In the genomic region with DNA sequence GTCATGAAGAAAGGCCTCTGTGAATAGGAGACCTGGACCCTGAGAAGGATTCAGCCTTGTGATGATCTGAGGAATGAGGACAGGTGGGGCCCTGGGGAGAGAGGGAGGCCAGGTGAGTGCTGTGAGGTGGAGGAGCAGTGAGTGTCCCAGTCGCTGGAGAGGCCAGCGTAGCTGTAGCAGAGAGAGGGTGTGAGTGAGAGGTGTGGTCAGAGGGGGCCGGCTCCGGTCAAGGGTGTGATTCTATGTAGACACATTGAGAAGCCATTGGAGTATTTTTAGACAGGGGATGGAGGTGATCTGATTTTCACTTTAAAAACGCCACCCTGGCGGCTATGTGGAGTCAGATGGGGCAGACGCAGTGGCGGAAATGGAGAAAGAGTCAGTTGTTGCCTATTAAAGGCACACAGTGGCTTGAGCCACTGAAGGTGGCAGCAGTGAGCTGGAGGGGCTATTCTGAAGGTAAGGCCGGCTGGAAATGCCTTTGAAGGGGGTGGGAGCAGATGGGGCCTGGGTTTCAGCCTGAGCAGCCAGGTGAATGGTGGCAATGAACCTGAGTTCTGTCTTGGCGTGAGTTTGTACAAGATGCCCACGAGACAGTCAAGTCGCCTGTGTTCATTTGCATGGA, we compare ENCODE assay signal across 17 cellular contexts. TPM values are rescaled to one million over a fixed set of nuclear protein-coding genes. Genes with fewer than 3 reads are reported as not detected.
DNase-seq lines count a peak whose midpoint lies in the region; ATAC-seq, FAIRE-seq and TF ChIP-seq lines count a peak whose summit lies in the region.
"Had no signal": no experiment of that assay in that cellular context is flagged by ENCODE, and none has a peak within 500 bp of the region (broad histone marks: within the 10 kb centered on the region; RNA-seq: fewer than 3 reads in every experiment).

No MANE protein-coding gene starts in this region.

- DNase-seq in ELF-1 (ENCODE audit: low read depth, low spot score), result peak; percentile 22
- peak; percentile 78 for DNase-seq in H7
- peak; percentile 46 for DNase-seq in iPS-NIHi7 (ENCODE audit: extremely low spot score)
- DNase-seq in GM12891 (ENCODE audit: insufficient read length, low spot score), result no peak
- no peak for DNase-seq in dorsolateral prefrontal cortex
- DNase-seq: activated CD4-positive, alpha-beta T cell treated with anti-CD3 and anti-CD28 coated beads, Interleukin-2, amount 50 U/mL, for 4 hours; amniotic stem cell; HCEC 1CT; MG63; SHP77 treated with DMSO at 0.1 percent for 48 hours; stimulated activated naive B cell treated with anti-CD40 and anti-IgM and Interleukin-4, amounts not matched to agents 10 μg/mL and 1 μg/mL and 100 μg/mL, for 72 hours had no signal

- no peak overlapping the region for H3K4me3 ChIP-seq in H7 (ENCODE audit: insufficient read depth, low read depth, low read length)
- no peak overlapping the region for H3K4me3 ChIP-seq in dorsolateral prefrontal cortex
- H3K4me3 ChIP-seq: MG63 had no signal

- TF ChIP-seq CTCF in VCaP (conservative IDR thresholded peaks at IDR 0.05), result peak; percentile 30
- TF ChIP-seq CTCF in dorsolateral prefrontal cortex (IDR thresholded peaks at IDR 0.05 in 54 of 56, conservative IDR thresholded peaks at IDR 0.05 in 2 of 56; ENCODE audit: low read depth in 1 of 56, partially characterized antibody in 56 of 56), result peak in 1 of 56 donors; percentile 9

- H3K36me3 ChIP-seq in H7 (replicated peaks; ENCODE audit: control insufficient read depth, insufficient read depth, low read length), result peaks cover 2% of the 10 kb centered on the region
- H3K36me3 ChIP-seq: MG63, neutrophil had no signal

- no peak for FAIRE-seq in GM12891 (lab: Jason Lieb, UNC)
- FAIRE-seq: G401.6 had no signal

- intact Hi-C loops in dorsolateral prefrontal cortex (cut with DNase I), result loop anchor here (5.0 to 10.0 kb wide), 4 partner anchors 245 to 755 kb away; a partner anchor contains a TSS

- no peak overlapping the region for H3K27ac ChIP-seq in VCaP
- no peak overlapping the region for H3K27ac ChIP-seq in dorsolateral prefrontal cortex
- H3K27ac ChIP-seq: neutrophil had no signal

- H3K27me3 ChIP-seq in H7 (ENCODE audit: control insufficient read depth, insufficient read depth, low read length) (no peaks in the 10 kb centered on the region), dorsolateral prefrontal cortex (no peaks in the 10 kb centered on the region)
- H3K27me3 ChIP-seq: MG63, neutrophil had no signal

- ATAC-seq in HG02884 (IDR thresholded peaks at IDR 0.05; ENCODE audit: unreplicated experiment), result no peak
- ATAC-seq: activated T-helper 17 cell treated with anti-CD3 and anti-CD28 coated beads, Interleukin-2, amount 50 U/mL, for 72 hours; stimulated activated naive B cell treated with anti-CD40 and anti-IgM and Interleukin-4, amounts not matched to agents 10 μg/mL and 1 μg/mL and 100 μg/mL, for 72 hours had no signal

- TF ChIP-seq POLR2A in GM12891 (IDR thresholded peaks at IDR 0.05; ENCODE audit: low read depth, low read length), result no peak

TF ChIP-seq in GM12891, 5 proteins besides CTCF, POLR2A, EP300 and RAD21:
- TF ChIP-seq POLR2AphosphoS5 (IDR thresholded peaks at IDR 0.05; ENCODE audit: low read depth, low read length) (no peak), TAF1 (IDR thresholded peaks at IDR 0.05; ENCODE audit: low read depth, low read length) (no peak), PAX5 (IDR thresholded peaks at IDR 0.05; ENCODE audit: insufficient read depth, low read length, severe bottlenecking) (no peak), POU2F2 (IDR thresholded peaks at IDR 0.05; ENCODE audit: low read depth, low read length) (no peak), SPI1 (IDR thresholded peaks at IDR 0.05; ENCODE audit: low read depth, low read length) (no peak)

RNA-seq across cellular contexts. Expression of a gene that starts 55.6 kb away (rescaled TPM):
- total RNA-seq in H7 (2014; rRNA removed; shearing (Covaris generic)), result 16.9 and 17.3 TPM in 2 replicates
- 0.13 TPM for polyA plus RNA-seq in GM12891 (2012; ENCODE audit: low read depth, missing spikeins)
- total RNA-seq in dorsolateral prefrontal cortex, result 10 to 100 TPM; 21.2 to 61.8 (median 37.2) TPM
- polyA plus RNA-seq: CD14-positive monocyte had no signal

Comparison
In these comparisons a context has a peak if more than half of its experiments do, and no peak if none do; other contexts are left out.
1. DNase-seq: peak in ELF-1 (single experiment), H7 (single experiment) and iPS-NIHi7 (single experiment); none in GM12891 (single experiment) and dorsolateral prefrontal cortex (0 of 10).